In the genomic region with DNA sequence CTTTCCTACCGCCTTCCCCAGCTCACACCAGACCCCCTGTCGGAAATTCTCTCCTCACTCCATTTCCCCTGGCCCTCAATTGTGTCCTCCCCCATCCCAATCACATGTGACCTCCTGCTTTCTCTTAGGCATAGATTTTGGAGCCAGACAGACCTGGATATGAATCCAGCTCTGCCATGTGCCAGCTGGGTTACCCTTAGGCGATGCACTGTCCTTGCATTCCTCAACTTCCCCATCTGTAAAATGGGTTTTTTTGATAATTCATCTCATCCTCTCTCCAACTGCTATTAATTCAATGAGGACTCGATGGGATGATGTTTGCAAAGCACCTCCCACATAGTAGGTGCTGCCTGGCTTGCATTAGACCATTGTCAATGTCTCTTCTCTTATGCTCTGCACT, we compare ENCODE assay signal across 35 cellular contexts. TPM values are rescaled to one million over a fixed set of nuclear protein-coding genes. Genes with fewer than 3 reads are reported as not detected.
"Had no signal": no experiment of that assay in that cellular context is flagged by ENCODE, and none has a peak within 500 bp of the region (broad histone marks: within the 10 kb centered on the region; RNA-seq: fewer than 3 reads in every experiment).

No MANE protein-coding gene starts in this region.

- H3K4me3 ChIP-seq: neural progenitor cell, ovary, psoas muscle, skin epidermis, smooth muscle cell, spleen, suprapubic skin, testis, tibial artery, transverse colon, upper lobe of right lung, uterus had no signal

- H3K4me3 Mint-ChIP-seq: naive thymus-derived CD4-positive, alpha-beta T cell; natural killer cell; nephron progenitor cell; neural progenitor cell; stimulated activated memory B cell treated with anti-CD40 and anti-IgM and Interleukin-4, amounts not matched to agents 10 μg/mL and 1 μg/mL and 100 μg/mL, for 72 hours; stimulated activated naive CD8-positive, alpha-beta T cell treated with anti-CD3 and anti-CD28 coated beads, Interleukin-15, amount 100 ng/mL, for 72 hours; type B pancreatic cell had no signal

- H3K4me1 ChIP-seq: parathyroid adenoma, psoas muscle, suprapubic skin, testis, tibial artery, transverse colon, upper lobe of right lung, uterus had no signal

- H3K36me3 Mint-ChIP-seq: naive thymus-derived CD4-positive, alpha-beta T cell; natural killer cell; neural progenitor cell; stimulated activated memory B cell treated with anti-CD40 and anti-IgM and Interleukin-4, amounts not matched to agents 10 μg/mL and 1 μg/mL and 100 μg/mL, for 72 hours; type B pancreatic cell had no signal

- H3K9me3 ChIP-seq: ovary, psoas muscle, spleen, suprapubic skin, testis, tibial artery, transverse colon, upper lobe of right lung, uterus had no signal

- ATAC-seq: naive thymus-derived CD4-positive, alpha-beta T cell; natural killer cell; psoas muscle; right cardiac atrium; sciatic nerve; stimulated activated memory B cell treated with anti-CD40 and anti-IgM and Interleukin-4, amounts not matched to agents 10 μg/mL and 1 μg/mL and 100 μg/mL, for 72 hours; stimulated activated naive CD8-positive, alpha-beta T cell treated with anti-CD3 and anti-CD28 coated beads, Interleukin-15, amount 100 ng/mL, for 72 hours; stimulated activated naive CD8-positive, alpha-beta T cell treated with anti-CD3 and anti-CD28 coated beads, Interleukin-15, Interleukin-2, amounts not matched to agents 100 U/mL and 50 U/mL, for 24 hours; upper lobe of right lung had no signal

- H3K4me2 ChIP-seq: neural progenitor cell, smooth muscle cell had no signal

- H3K79me2 ChIP-seq: parathyroid adenoma had no signal

- H3K9ac ChIP-seq: neural progenitor cell, parathyroid adenoma had no signal

- H3K36me3 ChIP-seq: neural progenitor cell, ovary, spleen, suprapubic skin, tibial artery, transverse colon, upper lobe of right lung, uterus had no signal

- H3K9me3 Mint-ChIP-seq: naive thymus-derived CD4-positive, alpha-beta T cell; natural killer cell; nephron progenitor cell; neural progenitor cell; stimulated activated memory B cell treated with anti-CD40 and anti-IgM and Interleukin-4, amounts not matched to agents 10 μg/mL and 1 μg/mL and 100 μg/mL, for 72 hours; stimulated activated naive CD8-positive, alpha-beta T cell treated with anti-CD3 and anti-CD28 coated beads, Interleukin-15, amount 100 ng/mL, for 72 hours; type B pancreatic cell had no signal

- H3K27me3 ChIP-seq: neural progenitor cell, ovary, testis, uterus had no signal

- H3K27ac ChIP-seq: neural progenitor cell, ovary, parathyroid adenoma, psoas muscle, skin epidermis, spleen, suprapubic skin, testis, tibial artery, transverse colon, upper lobe of right lung, uterus had no signal

- DNase-seq: naive thymus-derived CD4-positive, alpha-beta T cell; natural killer cell; nephron progenitor cell; occipital lobe; ovary; posterior cingulate gyrus; psoas muscle; right cardiac atrium; spleen; stimulated activated CD4-positive, alpha-beta T cell treated with anti-CD3 and anti-CD28 coated beads, Interleukin-12 subunit alpha, Interleukin-12 subunit beta, amount 100 ng/mL, for 4 hours; stimulated activated CD4-positive, alpha-beta T cell treated with anti-CD3 and anti-CD28 coated beads, Interleukin-1b, Interleukin-23, amount 100 ng/mL, for 48 hours; stimulated activated CD4-positive, alpha-beta T cell treated with anti-CD3 and anti-CD28 coated beads, Interleukin-4, amount 100 ng/mL, for 1 hour; stimulated activated CD4-positive, alpha-beta T cell treated with anti-CD3 and anti-CD28 coated beads, Interleukin-4, amount 100 ng/mL, for 4 hours; stimulated activated CD8-positive, alpha-beta memory T cell treated with anti-CD3 and anti-CD28 coated beads, Interleukin-4, amount 100 ng/mL, for 48 hours; stimulated activated naive CD4-positive, alpha-beta T cell; stimulated activated naive CD8-positive, alpha-beta T cell treated with anti-CD3 and anti-CD28 coated beads, Interleukin-15, amount 100 ng/mL, for 72 hours; stimulated activated naive CD8-positive, alpha-beta T cell treated with anti-CD3 and anti-CD28 coated beads, Interleukin-15, Interleukin-2, amounts not matched to agents 100 U/mL and 50 U/mL, for 24 hours; substantia nigra; testis; tibial artery; transverse colon; upper lobe of right lung; uterus had no signal

- H3K27ac Mint-ChIP-seq: naive thymus-derived CD4-positive, alpha-beta T cell; natural killer cell; nephron progenitor cell; neural progenitor cell; progenitor cell of endocrine pancreas; stimulated activated memory B cell treated with anti-CD40 and anti-IgM and Interleukin-4, amounts not matched to agents 10 μg/mL and 1 μg/mL and 100 μg/mL, for 72 hours; type B pancreatic cell had no signal

- H2AFZ ChIP-seq: neural progenitor cell, parathyroid adenoma had no signal

- H3K4me1 Mint-ChIP-seq: stimulated activated memory B cell treated with anti-CD40 and anti-IgM and Interleukin-4, amounts not matched to agents 10 μg/mL and 1 μg/mL and 100 μg/mL, for 72 hours; stimulated activated naive CD8-positive, alpha-beta T cell treated with anti-CD3 and anti-CD28 coated beads, Interleukin-15, amount 100 ng/mL, for 72 hours had no signal

RNA-seq across cellular contexts. Expression of a gene that starts 47.7 kb away (rescaled TPM):
- total RNA-seq: naive thymus-derived CD4-positive, alpha-beta T cell; natural killer cell; occipital lobe; osteoblast; ovary; progenitor cell of endocrine pancreas; psoas muscle; renal cortical epithelial cell; right cardiac atrium; sciatic nerve; smooth muscle cell; spleen; transverse colon; upper lobe of right lung; urinary bladder had no signal
- polyA plus RNA-seq: naive thymus-derived CD4-positive, alpha-beta T cell; ovary; psoas muscle; right cardiac atrium; smooth muscle cell; spleen; urinary bladder had no signal
